Comparison of ENCODE assay signal across 24 cellular contexts in genomic region chrX:154030715-154031305, GRCh38. TPM values are rescaled to one million over a fixed set of nuclear protein-coding genes. Genes with fewer than 3 reads are reported as not detected.
DNase-seq lines count a peak whose midpoint lies in the region; ATAC-seq and TF ChIP-seq lines count a peak whose summit lies in the region.
"Had no signal": no experiment of that assay in that cellular context is flagged by ENCODE, and none has a peak within 500 bp of the region (broad histone marks: within the 10 kb centered on the region; RNA-seq: fewer than 3 reads in every experiment).

No MANE protein-coding gene starts in this region.

- CTCF ChIA-PET in Caco-2 (lab: Charles Lee) = no interaction called here
- CTCF ChIA-PET in PC-3 (lab: Charles Lee) = no interaction called here

- H3K27ac ChIP-seq in PC-3 (ENCODE audit: low read length) (no peak overlapping the region), dorsolateral prefrontal cortex (peak overlapping the region in 43 of 59 donors; percentile 8 to 80 (median 56)), spleen (no peak overlapping the region)
- H3K27ac ChIP-seq: A549, KMS-11, Peyer's patch, SK-N-MC had no signal

- no peak overlapping the region for H3K4me2 ChIP-seq in PC-3 (ENCODE audit: low read length)
- H3K4me2 ChIP-seq: A549, KMS-11 had no signal

- H3K27ac Mint-ChIP-seq in Caco-2 (ENCODE audit: unreplicated experiment) = no peak overlapping the region
- H3K27ac Mint-ChIP-seq: CD8-positive, alpha-beta T cell had no signal

- H3K27me3 Mint-ChIP-seq in Caco-2 (ENCODE audit: insufficient read depth, unreplicated experiment) = no peaks in the 10 kb centered on the region

- POLR2A ChIA-PET in Caco-2 (lab: Charles Lee) = no interaction called here
- POLR2A ChIA-PET in PC-3 (lab: Charles Lee; ENCODE audit: unreplicated experiment) = no interaction called here

- H3K4me1 Mint-ChIP-seq in Caco-2 (ENCODE audit: low read depth, unreplicated experiment) = no peaks in the 10 kb centered on the region

- peaks cover 22% of the 10 kb centered on the region for H3K36me3 Mint-ChIP-seq in Caco-2 (ENCODE audit: insufficient read depth, unreplicated experiment)

- no peak for DNase-seq in Caco-2
- DNase-seq in PC-3 = no peak
- no peak for DNase-seq in dorsolateral prefrontal cortex
- peak; percentile 71 for DNase-seq in spleen
- no peak for DNase-seq in activated naive CD4-positive, alpha-beta T cell treated with anti-CD3 and anti-CD28 coated beads, Interleukin-2, amount 50 U/mL, for 16 hours
- DNase-seq in stimulated activated CD8-positive, alpha-beta memory T cell treated with anti-CD3 and anti-CD28 coated beads, Interleukin-4, amount 100 ng/mL, for 48 hours = no peak
- no peak for DNase-seq in NOMO-1 treated with DMSO at 0.1 percent for 48 hours (lab: John Stamatoyannopoulos, UW; ENCODE audit: unreplicated experiment)
- DNase-seq: Calu3; CD8-positive, alpha-beta T cell; DMS79 treated with DMSO at 0.1 percent for 48 hours; IMR-90; NCI-H1092; NCI-H1417 treated with DMSO at 0.1 percent for 48 hours; NCI-H1694 treated with DMSO at 0.1 percent for 48 hours; NCI-H2081; NCI-H2171 treated with DMSO at 0.1 percent for 48 hours; NCI-H345; NCI-H510A treated with DMSO at 0.1 percent for 48 hours; Peyer's patch; SIG-M5 had no signal

- no peak for ATAC-seq in PC-3
- ATAC-seq: A549; CD8-positive, alpha-beta T cell; HCT116 had no signal

- TSS peak; percentile 49 for BruUV-seq in Caco-2 (replicated peaks; lab: Mats Ljungman, UMichigan)
- BruUV-seq in PC-3 (replicated peaks; lab: Mats Ljungman, UMichigan) = TSS peak; percentile 21

- intact Hi-C loops in Caco-2 (cut with micrococcal nuclease; ENCODE audit: unreplicated experiment) = no loop called here
- intact Hi-C loops in PC-3 (cut with micrococcal nuclease) = no loop called here
- intact Hi-C loops in dorsolateral prefrontal cortex (cut with DNase I) = no loop called here
- intact Hi-C loops in spleen (cut with DNase I; ENCODE audit: low total_unique reads) = no loop called here

- H3K4me1 ChIP-seq in Caco-2 = no peaks in the 10 kb centered on the region
- H3K4me1 ChIP-seq in PC-3 (ENCODE audit: insufficient read depth, low read length) = no peaks in the 10 kb centered on the region
- peaks cover 0 to 15% (median 4%) of the 10 kb centered on the region in 6 donors for H3K4me1 ChIP-seq in spleen
- H3K4me1 ChIP-seq: A549 had no signal

- H3K4me3 ChIP-seq in Caco-2 (ENCODE audit: low read depth, low read length) = no peak overlapping the region
- no peak overlapping the region for H3K4me3 ChIP-seq in PC-3 (ENCODE audit: low read length)
- no peak overlapping the region for H3K4me3 ChIP-seq in dorsolateral prefrontal cortex
- H3K4me3 ChIP-seq in spleen = no peak overlapping the region
- H3K4me3 ChIP-seq: A549, Peyer's patch, SK-N-MC had no signal

- H3K79me2 ChIP-seq in PC-3 (ENCODE audit: low read length) = 0 out of 2 replicates have a peak, but pooled peaks cover 3% of the 10 kb centered on the region

- H3K4me3 Mint-ChIP-seq in Caco-2 (ENCODE audit: unreplicated experiment) = no peak overlapping the region
- H3K4me3 Mint-ChIP-seq: CD8-positive, alpha-beta T cell had no signal

- no peaks in the 10 kb centered on the region for H3K9me3 Mint-ChIP-seq in Caco-2 (ENCODE audit: unreplicated experiment)
- H3K9me3 Mint-ChIP-seq: CD8-positive, alpha-beta T cell had no signal

- H3F3A ChIP-seq in PC-3 (ENCODE audit: low read length, unreplicated experiment) = no peaks in the 10 kb centered on the region

- WGBS in spleen, 5 donors = 86 to 98% (median 94%) methylated on average over 20 to 29 of the region's 29 CpGs

- H3K27me3 ChIP-seq in Caco-2 (replicated peaks; ENCODE audit: control insufficient read depth, insufficient read depth, low read length) (no peaks in the 10 kb centered on the region), PC-3 (ENCODE audit: low read length) (no peaks in the 10 kb centered on the region), dorsolateral prefrontal cortex (peaks cover 0 to 86% (median 19%) of the 10 kb centered on the region in 45 donors), spleen (replicated peaks in 1 of 7) (peaks cover 0 to 4% (median 0%) of the 10 kb centered on the region in 7 donors)
- H3K27me3 ChIP-seq: Peyer's patch had no signal

- TF ChIP-seq CTCF in Caco-2 (IDR thresholded peaks at IDR 0.05; ENCODE audit: insufficient read depth in 1 of 2, low read depth in 1 of 2, low read length in 1 of 2, severe bottlenecking in 1 of 2, unreplicated experiment in 1 of 2) (no peak), PC-3 (conservative IDR thresholded peaks at IDR 0.05; ENCODE audit: low read depth, low read length) (no peak), dorsolateral prefrontal cortex (IDR thresholded peaks at IDR 0.05 in 54 of 56, conservative IDR thresholded peaks at IDR 0.05 in 2 of 56; ENCODE audit: low read depth in 1 of 56, partially characterized antibody in 56 of 56) (no peak), spleen (IDR thresholded peaks at IDR 0.05 in 8 of 11, conservative IDR thresholded peaks at IDR 0.05 in 3 of 11) (no peak)

- no peak overlapping the region for H2AFZ ChIP-seq in PC-3 (ENCODE audit: low read length)

- H3K9me3 ChIP-seq in Caco-2 (no peaks in the 10 kb centered on the region), PC-3 (ENCODE audit: low read length) (no peaks in the 10 kb centered on the region), spleen (no peaks in the 10 kb centered on the region)
- H3K9me3 ChIP-seq: A549, Peyer's patch had no signal

- TF ChIP-seq POLR2A in spleen (IDR thresholded peaks at IDR 0.05) = no peak

- H3K36me3 ChIP-seq in Caco-2 (ENCODE audit: control insufficient read depth, insufficient read depth, low read length) (no peaks in the 10 kb centered on the region; the same call in 1 of the 2 replicates), PC-3 (ENCODE audit: low read depth, low read length) (peaks cover 2% of the 10 kb centered on the region; the same call in 1 of the 2 replicates), spleen (peaks cover 0 to 93% (median 28%) of the 10 kb centered on the region in 6 donors)

- no peaks in the 10 kb centered on the region for H3K9me2 ChIP-seq in PC-3 (replicated peaks; ENCODE audit: low read length)

- H4K20me1 ChIP-seq in PC-3 (ENCODE audit: low read length) = no peaks in the 10 kb centered on the region

- no peak overlapping the region for H3K9ac ChIP-seq in PC-3 (ENCODE audit: low read length)
- H3K9ac ChIP-seq: KMS-11 had no signal

RNA-seq across cellular contexts. Expression of gene IRAK1, which starts 11.1 kb away (rescaled TPM):
- total RNA-seq in Caco-2 (2022) (119 and 126 TPM in 2 replicates), PC-3 (2014; rRNA removed) (366 and 427 TPM in 2 replicates), dorsolateral prefrontal cortex (100 to 1,000 TPM in 2 of 120 experiments, 10 to 100 TPM in 118; 27.2 to 130 (median 49.0) TPM), spleen (100 to 1,000 TPM in 2 of 7 donors, 10 to 100 TPM in 5; 86.2 to 118 (median 91.1) TPM)
- 10 to 100 TPM; 46.4 to 85.2 (median 55.2) TPM for polyA plus RNA-seq in spleen

RNA-seq across cellular contexts. Expression of gene TMEM187, which starts 58.3 kb away (rescaled TPM):
- total RNA-seq in Caco-2 (2022) (4.9 and 6.6 TPM in 2 replicates), PC-3 (2014; rRNA removed) (10.6 and 12.4 TPM in 2 replicates), dorsolateral prefrontal cortex (10 to 100 TPM in 29 of 120 experiments, 1 to 10 TPM in 91; 2.7 to 17.2 (median 8.0) TPM), spleen (10 to 100 TPM in 1 of 7 donors, 1 to 10 TPM in 6; 2.0 to 12.2 (median 6.2) TPM)
- polyA plus RNA-seq in spleen = 1 to 10 TPM; 3.3 to 7.4 (median 4.9) TPM

RNA-seq across cellular contexts. Expression of gene HCFC1, which starts 59.2 kb away (rescaled TPM):
- total RNA-seq in Caco-2 (2022) = 93.7 and 95.6 TPM in 2 replicates
- 66.9 and 94.0 TPM in 2 replicates for total RNA-seq in PC-3 (2014; rRNA removed)
- 10 to 100 TPM; 41.2 to 97.5 (median 57.4) TPM for total RNA-seq in dorsolateral prefrontal cortex
- 10 to 100 TPM; 50.6 to 86.5 (median 62.1) TPM for total RNA-seq in spleen
- polyA plus RNA-seq in spleen = 10 to 100 TPM in 2 of 3 donors, 1 to 10 TPM in 1; 9.5 to 22.7 (median 11.4) TPM

Comparison
In these comparisons a context has a peak if more than half of its experiments do, and no peak if none do; other contexts are left out.
1. H3K27ac ChIP-seq: peak in dorsolateral prefrontal cortex (43 of 59); none in PC-3 (single experiment) and spleen (0 of 8).